14 cellular contexts compared by ENCODE assay signal in genomic region chr2:162002623-162003200, GRCh38.
DNase-seq lines count a peak whose midpoint lies in the region; ATAC-seq lines count a peak whose summit lies in the region.
"Had no signal": no experiment of that assay in that cellular context is flagged by ENCODE, and none has a peak within 500 bp of the region (broad histone marks: within the 10 kb centered on the region; RNA-seq: fewer than 3 reads in every experiment).

No MANE protein-coding gene starts in this region.

- peaks cover 49% of the 10 kb centered on the region for H3K4me1 Mint-ChIP-seq in activated CD4-positive, alpha-beta memory T cell treated with anti-CD3 and anti-CD28 coated beads, Interleukin-2, amount 10 ng/mL, durations not matched to agents 7 days and 5 days
- peaks cover 6% of the 10 kb centered on the region for H3K4me1 Mint-ChIP-seq in activated CD4-positive, alpha-beta memory T cell treated with anti-CD3 and anti-CD28 coated beads for 36 hours (ENCODE audit: low read depth)

- H3K27me3 Mint-ChIP-seq in activated CD4-positive, alpha-beta memory T cell treated with anti-CD3 and anti-CD28 coated beads, Interleukin-2, amount 10 ng/mL, durations not matched to agents 7 days and 5 days, result no peaks in the 10 kb centered on the region
- H3K27me3 Mint-ChIP-seq in activated CD4-positive, alpha-beta memory T cell treated with anti-CD3 and anti-CD28 coated beads for 36 hours, result no peaks in the 10 kb centered on the region
- H3K27me3 Mint-ChIP-seq: stimulated activated naive CD8-positive, alpha-beta T cell treated with anti-CD3 and anti-CD28 coated beads, Interleukin-15, amount 100 ng/mL, for 72 hours had no signal

- POLR2A ChIA-PET in activated CD4-positive, alpha-beta memory T cell treated with anti-CD3 and anti-CD28 coated beads, Interleukin-2, amount 10 ng/mL, durations not matched to agents 7 days and 5 days (lab: Charles Lee), result interaction anchor here (0.7 to 5.8 kb wide), 2 partner anchors 9 to 10 kb away, joined by 4 to 41 read pairs; no protein-coding TSS in a partner anchor
- POLR2A ChIA-PET in activated CD4-positive, alpha-beta memory T cell treated with anti-CD3 and anti-CD28 coated beads for 36 hours (lab: Charles Lee), result no interaction called here

- ATAC-seq in HG03135 (IDR thresholded peaks at IDR 0.05; ENCODE audit: unreplicated experiment) (no peak), HG03378 (IDR thresholded peaks at IDR 0.05; ENCODE audit: unreplicated experiment) (no peak)
- ATAC-seq: stimulated activated naive CD8-positive, alpha-beta T cell treated with anti-CD3 and anti-CD28 coated beads, Interleukin-15, amount 100 ng/mL, for 72 hours had no signal

- intact Hi-C loops in activated CD4-positive, alpha-beta memory T cell treated with anti-CD3 and anti-CD28 coated beads for 36 hours (cut with micrococcal nuclease), result no loop called here

- CTCF ChIA-PET in activated CD4-positive, alpha-beta memory T cell treated with anti-CD3 and anti-CD28 coated beads, Interleukin-2, amount 10 ng/mL, durations not matched to agents 7 days and 5 days (lab: Charles Lee), result no interaction called here
- CTCF ChIA-PET in activated CD4-positive, alpha-beta memory T cell treated with anti-CD3 and anti-CD28 coated beads for 36 hours (lab: Charles Lee), result interaction anchor here (0.8 kb wide), 1 partner anchor 16 kb away, joined by 3 read pairs; no protein-coding TSS in a partner anchor

- peaks cover 3% of the 10 kb centered on the region for H3K9me3 Mint-ChIP-seq in activated CD4-positive, alpha-beta memory T cell treated with anti-CD3 and anti-CD28 coated beads, Interleukin-2, amount 10 ng/mL, durations not matched to agents 7 days and 5 days
- no peaks in the 10 kb centered on the region for H3K9me3 Mint-ChIP-seq in activated CD4-positive, alpha-beta memory T cell treated with anti-CD3 and anti-CD28 coated beads for 36 hours
- H3K9me3 Mint-ChIP-seq: mesothelial cell of epicardium had no signal

- no peak overlapping the region for H3K4me3 Mint-ChIP-seq in activated CD4-positive, alpha-beta memory T cell treated with anti-CD3 and anti-CD28 coated beads, Interleukin-2, amount 10 ng/mL, durations not matched to agents 7 days and 5 days
- no peak overlapping the region for H3K4me3 Mint-ChIP-seq in activated CD4-positive, alpha-beta memory T cell treated with anti-CD3 and anti-CD28 coated beads for 36 hours
- H3K4me3 Mint-ChIP-seq: mesothelial cell of epicardium; stimulated activated naive CD8-positive, alpha-beta T cell treated with anti-CD3 and anti-CD28 coated beads, Interleukin-15, amount 100 ng/mL, for 72 hours had no signal

- peak overlapping the region; percentile 38 for H3K27ac Mint-ChIP-seq in activated CD4-positive, alpha-beta memory T cell treated with anti-CD3 and anti-CD28 coated beads, Interleukin-2, amount 10 ng/mL, durations not matched to agents 7 days and 5 days
- no peak overlapping the region for H3K27ac Mint-ChIP-seq in activated CD4-positive, alpha-beta memory T cell treated with anti-CD3 and anti-CD28 coated beads for 36 hours
- H3K27ac Mint-ChIP-seq: mesothelial cell of epicardium had no signal

- peaks cover 88% of the 10 kb centered on the region for H3K36me3 Mint-ChIP-seq in activated CD4-positive, alpha-beta memory T cell treated with anti-CD3 and anti-CD28 coated beads, Interleukin-2, amount 10 ng/mL, durations not matched to agents 7 days and 5 days (ENCODE audit: low read depth)
- H3K36me3 Mint-ChIP-seq in activated CD4-positive, alpha-beta memory T cell treated with anti-CD3 and anti-CD28 coated beads for 36 hours, result peaks cover 28% of the 10 kb centered on the region
- H3K36me3 Mint-ChIP-seq: mesothelial cell of epicardium had no signal

- DNase-seq in activated CD4-positive, alpha-beta memory T cell treated with anti-CD3 and anti-CD28 coated beads, Interleukin-2, amount 10 ng/mL, durations not matched to agents 7 days and 5 days, result no peak
- no peak for DNase-seq in activated CD4-positive, alpha-beta memory T cell treated with anti-CD3 and anti-CD28 coated beads for 36 hours
- DNase-seq in MV-4-11 (lab: John Stamatoyannopoulos, UW), result peak; percentile 91
- peak; percentile 38 for DNase-seq in cerebellum (ENCODE audit: low spot score)
- peak; percentile 29 for DNase-seq in putamen (ENCODE audit: low spot score)
- no peak for DNase-seq in stimulated activated CD4-positive, alpha-beta T cell treated with anti-CD3 and anti-CD28 coated beads, Interleukin-2, amount 100 ng/mL, for 48 hours
- DNase-seq: activated CD8-positive, alpha-beta memory T cell treated with anti-CD3 and anti-CD28 coated beads, Interleukin-2, amount 50 U/mL, for 4 hours; cerebellar nuclear complex; Karpas-422; ovary; stimulated activated naive CD8-positive, alpha-beta T cell treated with anti-CD3 and anti-CD28 coated beads, Interleukin-15, amount 100 ng/mL, for 72 hours had no signal

Comparison
In these comparisons a context has a peak if more than half of its experiments do, and no peak if none do; other contexts are left out.
1. DNase-seq: peak in MV-4-11 (single experiment), cerebellum (single experiment) and putamen (single experiment); none in activated CD4-positive, alpha-beta memory T cell treated with anti-CD3 and anti-CD28 coated beads, Interleukin-2, amount 10 ng/mL, durations not matched to agents 7 days and 5 days (single experiment), activated CD4-positive, alpha-beta memory T cell treated with anti-CD3 and anti-CD28 coated beads for 36 hours (single experiment) and stimulated activated CD4-positive, alpha-beta T cell treated with anti-CD3 and anti-CD28 coated beads, Interleukin-2, amount 100 ng/mL, for 48 hours (0 of 2).